ENCODE assay signal across 9 cellular contexts in genomic region chr15:76337739-76338554, GRCh38. TPM values are rescaled to one million over a fixed set of nuclear protein-coding genes. Genes with fewer than 3 reads are reported as not detected.
DNase-seq lines count a peak whose midpoint lies in the region; ATAC-seq and TF ChIP-seq lines count a peak whose summit lies in the region.
"Had no signal": no experiment of that assay in that cellular context is flagged by ENCODE, and none has a peak within 500 bp of the region (broad histone marks: within the 10 kb centered on the region; RNA-seq: fewer than 3 reads in every experiment).

No MANE protein-coding gene starts in this region.

- no peak overlapping the region for H3K27ac Mint-ChIP-seq in neural crest cell (ENCODE audit: unreplicated experiment)

- no peaks in the 10 kb centered on the region for H3K9me3 ChIP-seq in ES-I3 (ENCODE audit: control insufficient read depth, insufficient read depth, low read length)
- no peaks in the 10 kb centered on the region for H3K9me3 ChIP-seq in colonic mucosa

- TF ChIP-seq POLR2A in NB4 (IDR thresholded peaks at IDR 0.05; ENCODE audit: extremely low read depth, insufficient read length): peak; percentile 13

- peaks cover 45% of the 10 kb centered on the region for H3K4me1 Mint-ChIP-seq in neural crest cell

- intact Hi-C loops in colonic mucosa (cut with DNase I): no loop called here

- peak overlapping the region; percentile 47 for H3K4me3 Mint-ChIP-seq in neural crest cell

- H3K9me3 Mint-ChIP-seq in neural crest cell: no peaks in the 10 kb centered on the region

- H3K36me3 ChIP-seq in ES-I3 (ENCODE audit: insufficient read depth, low read length) (no peaks in the 10 kb centered on the region), colonic mucosa (no peaks in the 10 kb centered on the region)

- DNase-seq in NB4 (ENCODE audit: low read depth) (peak; percentile 70), colonic mucosa (no peak), neural crest cell (ENCODE audit: low read depth, low spot score) (peak; percentile 20), NAMALWA (ENCODE audit: low spot score) (no peak), ureter (ENCODE audit: low spot score) (no peak)

- H3K27ac ChIP-seq in colonic mucosa: no peak overlapping the region

- ATAC-seq in GM18909 (IDR thresholded peaks at IDR 0.05; ENCODE audit: poor library complexity, unreplicated experiment) (no peak), HG02571 (IDR thresholded peaks at IDR 0.05; ENCODE audit: unreplicated experiment) (no peak)
- ATAC-seq: activated CD4-positive, CD25-positive, alpha-beta regulatory T cell treated with anti-CD3 and anti-CD28 coated beads, Interleukin-2, amount 50 U/mL, for 24 hours had no signal

- TF ChIP-seq CTCF in NB4 (IDR thresholded peaks at IDR 0.05; ENCODE audit: low read depth, low read length) (no peak), colonic mucosa (IDR thresholded peaks at IDR 0.05) (no peak), neural crest cell (conservative IDR thresholded peaks at IDR 0.05) (peak; percentile 18)

- H3K9ac ChIP-seq in ES-I3 (ENCODE audit: low read depth, low read length) (peak overlapping the region; percentile 30; the same call in 1 of the 2 replicates), colonic mucosa (ENCODE audit: low read depth in 2 of 2, low read length in 2 of 2) (peak overlapping the region; percentile 36 to 62)

- H3K4me3 ChIP-seq in NB4 (ENCODE audit: low read depth, low read length) (peak overlapping the region; percentile 77), colonic mucosa (peak overlapping the region; percentile 15)

- peaks cover 9% of the 10 kb centered on the region; the same call in 1 of the 2 replicates for H3K4me1 ChIP-seq in ES-I3 (ENCODE audit: insufficient read depth, low read length)
- H3K4me1 ChIP-seq in colonic mucosa: peaks cover 39% of the 10 kb centered on the region

- peaks cover 3% of the 10 kb centered on the region for H3K36me3 Mint-ChIP-seq in neural crest cell (ENCODE audit: low read depth)

- H3K27me3 ChIP-seq in colonic mucosa: peaks cover 91% of the 10 kb centered on the region

- peaks cover 92% of the 10 kb centered on the region for H3K27me3 Mint-ChIP-seq in neural crest cell (ENCODE audit: low read depth)

RNA-seq across cellular contexts. Expression of gene ISL2, which starts 1.4 kb away (rescaled TPM):
- total RNA-seq in colonic mucosa: under 1 TPM; 0.13 to 0.35 TPM
- total RNA-seq in neural crest cell: 0.25 TPM in 1 of 2 replicates, not detected in the other
- total RNA-seq in ureter: 0.62 TPM

RNA-seq across cellular contexts. Expression of gene ETFA, which starts 26.7 kb away (rescaled TPM):
- total RNA-seq in colonic mucosa (100 to 1,000 TPM; 300 to 366 TPM), neural crest cell (109 and 119 TPM in 2 replicates), ureter (123 TPM)

Comparison
In these comparisons a context has a peak if more than half of its experiments do, and no peak if none do; other contexts are left out.
1. DNase-seq: peak in NB4 (single experiment) and neural crest cell (single experiment); none in colonic mucosa (single experiment), NAMALWA (single experiment) and ureter (single experiment).